In the genomic region with DNA sequence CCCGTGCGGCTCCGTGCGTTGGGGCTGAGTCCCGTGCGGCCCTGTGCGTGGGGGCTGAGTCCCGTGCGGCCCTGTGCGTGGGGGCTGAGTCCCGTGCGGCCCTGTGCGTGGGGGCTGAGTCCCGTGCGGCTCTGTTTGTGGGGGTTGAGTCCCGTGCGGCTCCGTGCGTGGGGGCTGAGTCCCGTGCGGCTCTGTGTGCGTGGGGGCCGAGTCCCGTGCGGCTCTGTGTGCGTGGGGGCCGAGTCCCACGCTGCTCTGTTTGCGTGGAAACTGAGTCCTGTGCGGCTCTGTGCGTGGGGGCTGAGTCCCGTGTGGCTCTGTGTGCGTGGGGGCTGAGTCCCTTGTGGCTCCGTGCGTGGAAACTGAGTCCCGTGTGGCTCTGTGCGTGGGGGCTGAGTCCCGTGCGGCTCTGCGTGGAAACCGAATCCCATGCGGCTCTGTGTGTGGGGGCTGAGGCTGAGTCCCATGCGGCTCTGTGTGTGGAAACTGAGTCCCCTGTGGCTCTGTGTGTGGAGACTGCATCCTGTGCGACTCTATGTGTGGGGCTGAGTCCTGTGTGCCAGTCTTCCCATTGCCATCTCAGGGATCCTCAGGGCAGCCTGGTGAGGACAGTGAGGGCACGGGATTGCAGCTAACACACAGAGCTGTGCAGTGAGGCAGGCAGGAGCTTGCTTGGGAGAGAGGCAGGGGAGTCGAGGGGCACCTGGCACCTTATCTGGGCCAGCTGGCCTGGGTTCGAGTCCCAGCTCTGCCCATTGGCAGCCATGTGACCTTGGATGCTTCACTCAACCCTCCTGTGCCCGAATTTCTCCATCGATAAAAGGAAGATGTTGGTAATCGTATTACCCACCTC, we compare ENCODE assay signal across 20 cellular contexts. TPM values are rescaled to one million over a fixed set of nuclear protein-coding genes. Genes with fewer than 3 reads are reported as not detected.
DNase-seq lines count a peak whose midpoint lies in the region; ATAC-seq and TF ChIP-seq lines count a peak whose summit lies in the region.
"Had no signal": no experiment of that assay in that cellular context is flagged by ENCODE, and none has a peak within 500 bp of the region (broad histone marks: within the 10 kb centered on the region; RNA-seq: fewer than 3 reads in every experiment).

No MANE protein-coding gene starts in this region.

- H3K9ac ChIP-seq in neuronal stem cell (ENCODE audit: low read depth, low read length, poor library complexity), result peak overlapping the region; percentile 3
- H3K9ac ChIP-seq: GM23248 had no signal

- H3K9me3 ChIP-seq in neuronal stem cell (replicated peaks in 1 of 2; ENCODE audit: control insufficient read depth in 2 of 2, insufficient read depth in 1 of 2, low read depth in 1 of 2, low read length in 2 of 2), result no peaks in the 10 kb centered on the region

- H3K4me1 Mint-ChIP-seq in activated naive CD8-positive, alpha-beta T cell treated with anti-CD3 and anti-CD28 coated beads, Interleukin-2, amount 10 ng/mL, durations not matched to agents 7 days and 5 days, result peaks cover 39% of the 10 kb centered on the region
- H3K4me1 Mint-ChIP-seq in activated naive CD8-positive, alpha-beta T cell treated with anti-CD3 and anti-CD28 coated beads, Interleukin-2, amount 50 U/mL, for 24 hours, result peaks cover 62% of the 10 kb centered on the region
- peaks cover 60% of the 10 kb centered on the region for H3K4me1 Mint-ChIP-seq in activated CD4-positive, alpha-beta T cell treated with anti-CD3 and anti-CD28 coated beads, Interleukin-2, amount 10 ng/mL, durations not matched to agents 7 days and 5 days

- TF ChIP-seq CTCF in coronary artery (IDR thresholded peaks at IDR 0.05), result no peak

- WGBS in neuronal stem cell (ENCODE audit: extremely low coverage in 2 of 2, insufficient read length in 2 of 2, insufficient replicate concordance in 1 of 2), 2 donors, result no CpG with 5 or more reads among the region's 50 CpGs

- ATAC-seq in activated naive CD8-positive, alpha-beta T cell treated with anti-CD3 and anti-CD28 coated beads, Interleukin-2, amount 10 ng/mL, durations not matched to agents 7 days and 5 days (ENCODE audit: low read depth), result no peak
- no peak for ATAC-seq in activated naive CD8-positive, alpha-beta T cell treated with anti-CD3 and anti-CD28 coated beads, Interleukin-2, amount 50 U/mL, for 24 hours
- ATAC-seq in HG02759 (IDR thresholded peaks at IDR 0.05; ENCODE audit: unreplicated experiment), result no peak
- ATAC-seq in GM21381 (IDR thresholded peaks at IDR 0.05; ENCODE audit: unreplicated experiment), result no peak
- ATAC-seq: CD8-positive, alpha-beta T cell; Panc1 had no signal

- peak overlapping the region; percentile 26 for H2BK15ac ChIP-seq in neuronal stem cell (ENCODE audit: low read length)

- no peak overlapping the region for H2BK120ac ChIP-seq in neuronal stem cell (ENCODE audit: low read depth, low read length)

- peak; percentile 12 for DNase-seq in activated naive CD8-positive, alpha-beta T cell treated with anti-CD3 and anti-CD28 coated beads, Interleukin-2, amount 10 ng/mL, durations not matched to agents 7 days and 5 days
- no peak for DNase-seq in activated naive CD8-positive, alpha-beta T cell treated with anti-CD3 and anti-CD28 coated beads, Interleukin-2, amount 50 U/mL, for 24 hours
- no peak for DNase-seq in coronary artery (ENCODE audit: low spot score)
- DNase-seq in neuronal stem cell (ENCODE audit: low spot score), result no peak
- peak; percentile 31 for DNase-seq in ureter (ENCODE audit: low spot score)
- no peak for DNase-seq in activated CD4-positive, alpha-beta T cell treated with anti-CD3 and anti-CD28 coated beads, Interleukin-2, amount 10 ng/mL, durations not matched to agents 7 days and 5 days
- DNase-seq: ACHN, GF-D8, GM23248, IMR-90, NCI-H1417, NCI-H1930, NCI-H2171 treated with DMSO at 0.1 percent for 48 hours, NCI-H510A, NCI-H82 had no signal

- no peaks in the 10 kb centered on the region for H3K79me1 ChIP-seq in neuronal stem cell (ENCODE audit: low read depth, low read length)

- H2BK5ac ChIP-seq in neuronal stem cell (ENCODE audit: low read length), result no peak overlapping the region

- no peak overlapping the region for H4K91ac ChIP-seq in neuronal stem cell (ENCODE audit: low read depth, low read length, poor library complexity)

- H3K23ac ChIP-seq in neuronal stem cell (ENCODE audit: low read depth, low read length, poor library complexity), result no peak overlapping the region

- no peak overlapping the region for H2AFZ ChIP-seq in neuronal stem cell (ENCODE audit: low read length)
- H2AFZ ChIP-seq: GM23248 had no signal

- POLR2A ChIA-PET in activated naive CD8-positive, alpha-beta T cell treated with anti-CD3 and anti-CD28 coated beads, Interleukin-2, amount 10 ng/mL, durations not matched to agents 7 days and 5 days (lab: Charles Lee), result no interaction called here
- POLR2A ChIA-PET in activated CD4-positive, alpha-beta T cell treated with anti-CD3 and anti-CD28 coated beads, Interleukin-2, amount 10 ng/mL, durations not matched to agents 7 days and 5 days (lab: Charles Lee), result no interaction called here

- peaks cover 6% of the 10 kb centered on the region for H3K27me3 Mint-ChIP-seq in activated naive CD8-positive, alpha-beta T cell treated with anti-CD3 and anti-CD28 coated beads, Interleukin-2, amount 10 ng/mL, durations not matched to agents 7 days and 5 days
- H3K27me3 Mint-ChIP-seq in activated naive CD8-positive, alpha-beta T cell treated with anti-CD3 and anti-CD28 coated beads, Interleukin-2, amount 50 U/mL, for 24 hours, result peaks cover 1% of the 10 kb centered on the region
- no peaks in the 10 kb centered on the region for H3K27me3 Mint-ChIP-seq in activated CD4-positive, alpha-beta T cell treated with anti-CD3 and anti-CD28 coated beads, Interleukin-2, amount 10 ng/mL, durations not matched to agents 7 days and 5 days

- no peaks in the 10 kb centered on the region for H3K36me3 Mint-ChIP-seq in activated naive CD8-positive, alpha-beta T cell treated with anti-CD3 and anti-CD28 coated beads, Interleukin-2, amount 10 ng/mL, durations not matched to agents 7 days and 5 days
- H3K36me3 Mint-ChIP-seq in activated naive CD8-positive, alpha-beta T cell treated with anti-CD3 and anti-CD28 coated beads, Interleukin-2, amount 50 U/mL, for 24 hours (ENCODE audit: low read depth), result no peaks in the 10 kb centered on the region
- H3K36me3 Mint-ChIP-seq in activated CD4-positive, alpha-beta T cell treated with anti-CD3 and anti-CD28 coated beads, Interleukin-2, amount 10 ng/mL, durations not matched to agents 7 days and 5 days (ENCODE audit: low read depth), result no peaks in the 10 kb centered on the region
- H3K36me3 Mint-ChIP-seq: CD8-positive, alpha-beta T cell had no signal

- H3K9me3 Mint-ChIP-seq in activated naive CD8-positive, alpha-beta T cell treated with anti-CD3 and anti-CD28 coated beads, Interleukin-2, amount 10 ng/mL, durations not matched to agents 7 days and 5 days, result no peaks in the 10 kb centered on the region
- H3K9me3 Mint-ChIP-seq in activated naive CD8-positive, alpha-beta T cell treated with anti-CD3 and anti-CD28 coated beads, Interleukin-2, amount 50 U/mL, for 24 hours, result no peaks in the 10 kb centered on the region
- H3K9me3 Mint-ChIP-seq in activated CD4-positive, alpha-beta T cell treated with anti-CD3 and anti-CD28 coated beads, Interleukin-2, amount 10 ng/mL, durations not matched to agents 7 days and 5 days, result no peaks in the 10 kb centered on the region
- H3K9me3 Mint-ChIP-seq: CD8-positive, alpha-beta T cell had no signal

- peak overlapping the region; percentile 41 for H2AK5ac ChIP-seq in neuronal stem cell (ENCODE audit: low read depth, low read length)

- H3K18ac ChIP-seq in neuronal stem cell (ENCODE audit: low read length), result no peak overlapping the region

- H3K27ac ChIP-seq in coronary artery (peak overlapping the region; percentile 19 to 73), neuronal stem cell (replicated peaks; ENCODE audit: low read length) (no peak overlapping the region)
- H3K27ac ChIP-seq: GM23248 had no signal

- H3K4ac ChIP-seq in neuronal stem cell (ENCODE audit: low read length), result no peak overlapping the region

- H3K36me3 ChIP-seq in neuronal stem cell (replicated peaks in 1 of 2; ENCODE audit: control insufficient read depth in 2 of 2, insufficient read depth in 2 of 2, low read length in 2 of 2), result no peaks in the 10 kb centered on the region

- peak overlapping the region; percentile 80 for H2BK12ac ChIP-seq in neuronal stem cell (ENCODE audit: low read length)

- H3K4me3 ChIP-seq in coronary artery (no peak overlapping the region), neuronal stem cell (ENCODE audit: low read length in 2 of 2) (no peak overlapping the region)
- H3K4me3 ChIP-seq: GM23248 had no signal

- no peak overlapping the region for H3K4me3 Mint-ChIP-seq in activated naive CD8-positive, alpha-beta T cell treated with anti-CD3 and anti-CD28 coated beads, Interleukin-2, amount 10 ng/mL, durations not matched to agents 7 days and 5 days
- no peak overlapping the region for H3K4me3 Mint-ChIP-seq in activated naive CD8-positive, alpha-beta T cell treated with anti-CD3 and anti-CD28 coated beads, Interleukin-2, amount 50 U/mL, for 24 hours
- no peak overlapping the region for H3K4me3 Mint-ChIP-seq in activated CD4-positive, alpha-beta T cell treated with anti-CD3 and anti-CD28 coated beads, Interleukin-2, amount 10 ng/mL, durations not matched to agents 7 days and 5 days
- H3K4me3 Mint-ChIP-seq: CD8-positive, alpha-beta T cell had no signal

- H3K27me3 ChIP-seq in neuronal stem cell (ENCODE audit: control insufficient read depth in 3 of 3, insufficient read depth in 3 of 3, low read depth in 1 of 3, low read length in 3 of 3), result no peaks in the 10 kb centered on the region

- H3K4me2 ChIP-seq in neuronal stem cell (ENCODE audit: insufficient read depth, low read length, poor library complexity, severe bottlenecking), result no peak overlapping the region

- H3K4me1 ChIP-seq in neuronal stem cell (ENCODE audit: control insufficient read depth in 2 of 2, insufficient read depth in 1 of 2, low read depth in 1 of 2, low read length in 2 of 2), result peaks cover 0 to 6% of the 10 kb centered on the region in 2 donors

- peak overlapping the region; percentile 49 for H4K8ac ChIP-seq in neuronal stem cell (ENCODE audit: low read depth, low read length)

- peak overlapping the region; percentile 3 for H3K14ac ChIP-seq in neuronal stem cell (ENCODE audit: low read length)

- no peak overlapping the region for H3K27ac Mint-ChIP-seq in activated naive CD8-positive, alpha-beta T cell treated with anti-CD3 and anti-CD28 coated beads, Interleukin-2, amount 10 ng/mL, durations not matched to agents 7 days and 5 days
- no peak overlapping the region for H3K27ac Mint-ChIP-seq in activated naive CD8-positive, alpha-beta T cell treated with anti-CD3 and anti-CD28 coated beads, Interleukin-2, amount 50 U/mL, for 24 hours
- H3K27ac Mint-ChIP-seq in activated CD4-positive, alpha-beta T cell treated with anti-CD3 and anti-CD28 coated beads, Interleukin-2, amount 10 ng/mL, durations not matched to agents 7 days and 5 days, result no peak overlapping the region
- H3K27ac Mint-ChIP-seq: CD8-positive, alpha-beta T cell had no signal

- CTCF ChIA-PET in activated CD4-positive, alpha-beta T cell treated with anti-CD3 and anti-CD28 coated beads, Interleukin-2, amount 10 ng/mL, durations not matched to agents 7 days and 5 days (lab: Charles Lee), result interaction anchor here (0.5 to 0.7 kb wide), 2 partner anchors 39 to 273 kb away, joined by 3 read pairs; no protein-coding TSS in a partner anchor

RNA-seq across cellular contexts. Expression of a gene that starts 44.5 kb away (rescaled TPM):
- total RNA-seq in activated naive CD8-positive, alpha-beta T cell treated with anti-CD3 and anti-CD28 coated beads, Interleukin-2, amount 10 ng/mL, durations not matched to agents 7 days and 5 days, result 10 to 100 TPM; 40.3 to 44.3 TPM
- polyA plus RNA-seq in neuronal stem cell (2013, experiment 1 of 2), result 1.5 TPM
- 1.1 TPM for polyA plus RNA-seq in neuronal stem cell (2013, experiment 2 of 2)
- 39.7 TPM for total RNA-seq in ureter
- total RNA-seq in activated CD4-positive, alpha-beta T cell treated with anti-CD3 and anti-CD28 coated beads, Interleukin-2, amount 10 ng/mL, durations not matched to agents 7 days and 5 days, result 10 to 100 TPM; 23.8 to 28.6 TPM
- total RNA-seq: GM23248, IMR-90, LHCN-M2 had no signal
- polyA plus RNA-seq: GM23248, IMR-90 had no signal

Comparison
In these comparisons a context has a peak if more than half of its experiments do, and no peak if none do; other contexts are left out.
1. DNase-seq: peak in activated naive CD8-positive, alpha-beta T cell treated with anti-CD3 and anti-CD28 coated beads, Interleukin-2, amount 10 ng/mL, durations not matched to agents 7 days and 5 days (single experiment) and ureter (single experiment); none in activated naive CD8-positive, alpha-beta T cell treated with anti-CD3 and anti-CD28 coated beads, Interleukin-2, amount 50 U/mL, for 24 hours (single experiment), coronary artery (single experiment), neuronal stem cell (single experiment) and activated CD4-positive, alpha-beta T cell treated with anti-CD3 and anti-CD28 coated beads, Interleukin-2, amount 10 ng/mL, durations not matched to agents 7 days and 5 days (single experiment).